In the genomic region with DNA sequence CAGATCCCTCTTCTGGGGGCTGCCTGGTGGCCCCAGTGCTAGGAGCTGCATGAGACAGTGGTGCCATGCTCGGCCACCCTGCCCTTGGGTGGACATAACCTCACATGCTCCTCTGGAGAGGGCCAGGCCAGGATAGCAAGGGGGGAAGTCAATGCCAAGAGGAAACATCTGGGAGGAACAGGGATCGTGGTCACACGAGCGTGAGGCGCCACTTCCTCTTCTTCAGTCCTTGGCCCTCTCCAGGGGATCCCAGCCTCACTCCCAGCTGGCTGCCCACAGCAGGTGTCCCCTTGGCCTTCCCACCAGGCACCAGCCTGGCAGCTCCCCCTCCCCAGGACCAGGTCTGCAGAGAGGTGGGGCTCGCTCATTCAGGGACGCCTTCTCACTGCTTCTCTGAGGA, we compare ENCODE assay signal across 1 cellular context.
TF ChIP-seq lines count a peak whose summit lies in the region.

No MANE protein-coding gene starts in this region.

TF ChIP-seq in K562, 482 proteins besides CTCF, POLR2A, EP300 and RAD21 (continued from another document):
- TF ChIP-seq, protein P1, sequence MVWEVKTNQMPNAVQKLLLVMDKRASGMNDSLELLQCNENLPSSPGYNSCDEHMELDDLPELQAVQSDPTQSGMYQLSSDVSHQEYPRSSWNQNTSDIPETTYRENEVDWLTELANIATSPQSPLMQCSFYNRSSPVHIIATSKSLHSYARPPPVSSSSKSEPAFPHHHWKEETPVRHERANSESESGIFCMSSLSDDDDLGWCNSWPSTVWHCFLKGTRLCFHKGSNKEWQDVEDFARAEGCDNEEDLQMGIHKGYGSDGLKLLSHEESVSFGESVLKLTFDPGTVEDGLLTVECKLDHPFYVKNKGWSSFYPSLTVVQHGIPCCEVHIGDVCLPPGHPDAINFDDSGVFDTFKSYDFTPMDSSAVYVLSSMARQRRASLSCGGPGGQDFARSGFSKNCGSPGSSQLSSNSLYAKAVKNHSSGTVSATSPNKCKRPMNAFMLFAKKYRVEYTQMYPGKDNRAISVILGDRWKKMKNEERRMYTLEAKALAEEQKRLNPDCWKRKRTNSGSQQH (CRISPR knock-in tag; IDR thresholded peaks at IDR 0.05): no peak
